In the genomic region with DNA sequence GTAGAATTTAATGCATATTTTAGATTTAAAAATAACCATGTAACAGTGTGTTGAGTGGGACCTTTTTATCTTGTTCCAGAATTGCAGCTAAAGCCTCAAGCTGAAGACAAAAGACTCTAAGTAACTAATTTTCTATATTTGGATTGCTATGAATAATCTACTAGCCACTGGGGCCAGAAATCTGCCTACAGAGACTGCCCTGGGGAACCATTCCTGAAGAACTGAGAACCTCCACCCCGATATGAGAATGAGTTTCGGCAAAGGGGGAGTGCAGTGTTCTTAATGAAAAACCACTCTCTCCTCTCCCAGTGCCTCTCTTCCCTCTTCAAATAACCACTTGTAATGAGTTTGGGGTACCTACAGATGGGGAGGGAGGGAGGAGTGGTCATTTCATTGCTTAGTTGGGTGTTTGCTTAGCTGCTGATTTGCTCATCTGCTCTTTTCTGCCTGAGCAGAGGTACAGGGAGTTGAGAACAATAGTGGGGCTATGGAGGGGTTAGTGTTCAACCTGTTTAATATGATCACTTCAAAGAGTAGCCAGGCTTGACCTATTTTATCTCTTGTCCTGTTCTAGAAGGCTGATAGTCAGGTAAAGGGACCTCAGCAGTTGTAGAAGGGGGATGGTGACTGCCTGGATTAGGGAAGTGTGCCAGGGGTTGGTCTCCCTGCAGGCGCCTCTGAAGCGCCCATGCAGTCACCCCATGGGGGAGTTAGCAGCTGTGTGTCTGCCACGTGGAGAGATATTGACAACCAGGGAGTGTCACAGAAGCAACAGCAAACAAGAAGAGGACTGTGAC, we compare ENCODE assay signal across 13 cellular contexts. TPM values are rescaled to one million over a fixed set of nuclear protein-coding genes. Genes with fewer than 3 reads are reported as not detected.
A peak's percentile ranks its signal among the peaks of the same experiment; 100 is the strongest.
DNase-seq lines count a peak whose midpoint lies in the region; ATAC-seq, FAIRE-seq and TF ChIP-seq lines count a peak whose summit lies in the region.
"Had no signal": no experiment of that assay in that cellular context is flagged by ENCODE, and none has a peak within 500 bp of the region (broad histone marks: within the 10 kb centered on the region; RNA-seq: fewer than 3 reads in every experiment).

No MANE protein-coding gene starts in this region.

- no peaks in the 10 kb centered on the region for H3K27me3 ChIP-seq in K562 (ENCODE audit: control insufficient read depth in 2 of 2, insufficient read depth in 2 of 2, low read length in 2 of 2)
- H3K27me3 ChIP-seq: esophagus squamous epithelium had no signal

- TF ChIP-seq RAD21 in K562 (CRISPR knock-in tag; conservative IDR thresholded peaks at IDR 0.05 in 1 of 2, IDR thresholded peaks at IDR 0.05 in 1 of 2): no peak

- H3K36me3 ChIP-seq in K562 (ENCODE audit: control insufficient read depth, insufficient read depth, low read length): no peaks in the 10 kb centered on the region
- H3K36me3 ChIP-seq: esophagus squamous epithelium had no signal

- no peak overlapping the region for H2AFZ ChIP-seq in K562 (ENCODE audit: low read depth, low read length)

- peaks cover 10 to 11% of the 10 kb centered on the region in 2 experiments; a peak in 4 of 5 replicates for H3K4me1 ChIP-seq in K562 (replicated peaks in 1 of 2; ENCODE audit: control insufficient read depth in 2 of 2, insufficient read depth in 2 of 2, low read length in 2 of 2)

- intact Hi-C loops in K562 (cut with micrococcal nuclease): loop anchor here (5.0 kb wide), 2 partner anchors 167 to 267 kb away; a partner anchor contains a TSS
- intact Hi-C loops in sciatic nerve (cut with DNase I): no loop called here

- 0 out of 4 replicates have a peak overlapping the region, but pooled peaks of 1 of the 2 experiments have one; percentile 49 for H3K9ac ChIP-seq in K562 (ENCODE audit: insufficient read depth in 1 of 2, low read depth in 2 of 2, low read length in 2 of 2)

- in situ Hi-C loops in K562 (cut with MboI): no loop called here

- no TSS peak for BruUV-seq in K562 (replicated peaks; lab: Mats Ljungman, UMichigan)

- no peaks in the 10 kb centered on the region for H4K20me1 ChIP-seq in K562 (replicated peaks; ENCODE audit: control insufficient read depth, insufficient read depth, low read length)

- no peak overlapping the region for H3K4me2 ChIP-seq in K562 (ENCODE audit: insufficient read depth, low read length)

- TF ChIP-seq POLR2A in K562 (conservative IDR thresholded peaks at IDR 0.05): no peak

- WGBS in K562 (ENCODE audit: insufficient coverage, low coverage, missing lambda C conversion rate): 62% methylated on average over 5 of the region's 5 CpGs

- no peaks in the 10 kb centered on the region for H3K9me3 ChIP-seq in K562 (replicated peaks; ENCODE audit: control insufficient read depth, insufficient read depth, low read depth, low read length)

- peak; percentile 67 for ATAC-seq in K562
- ATAC-seq in sciatic nerve: peak; percentile 59

- no peaks in the 10 kb centered on the region for H3K9me1 ChIP-seq in K562 (ENCODE audit: control insufficient read depth, insufficient read depth, low read length)

- TF ChIP-seq CTCF in K562 (IDR thresholded peaks at IDR 0.05 in 2 of 3, conservative IDR thresholded peaks at IDR 0.05 in 1 of 3; ENCODE audit: insufficient read depth in 2 of 3, low read depth in 1 of 3, low read length in 3 of 3): no peak

- H3K4me3 ChIP-seq in K562: no peak overlapping the region
- H3K4me3 ChIP-seq: esophagus squamous epithelium had no signal

- POLR2A ChIA-PET in K562 (lab: Yijun Ruan, JAX): interaction anchor here (0.7 kb wide), 1 partner anchor 41 kb away, joined by 3 read pairs; no protein-coding TSS in a partner anchor

- no peaks in the 10 kb centered on the region for H3K79me2 ChIP-seq in K562 (ENCODE audit: control insufficient read depth, insufficient read depth, low read length)

- CTCF ChIA-PET in K562 (lab: Yijun Ruan, JAX; ENCODE audit: low intra/inter-chr PET ratio): no interaction called here

- no peak for FAIRE-seq in K562 (lab: Jason Lieb, UNC)

- TF ChIP-seq EP300 in K562 (IDR thresholded peaks at IDR 0.05; ENCODE audit: low read length): no peak

- DNase-seq in DMS 273 (lab: John Stamatoyannopoulos, UW; ENCODE audit: unreplicated experiment) (peak; percentile 67), DMS 273 treated with DMSO at 0.1 percent for 48 hours (lab: John Stamatoyannopoulos, UW) (no peak), NCI-H2081 treated with DMSO at 0.1 percent for 48 hours (lab: John Stamatoyannopoulos, UW) (peak; percentile 13), K562 (ENCODE audit: extremely low read depth in 1 of 4, low spot score in 3 of 4) (peak in 1 of 4 experiments; percentile 9), sciatic nerve (ENCODE audit: low spot score) (no peak), cerebellum (ENCODE audit: low spot score) (no peak), occipital lobe (lab: John Stamatoyannopoulos, UW) (no peak), cerebellar cortex (ENCODE audit: low spot score) (no peak)
- DNase-seq: activated B cell treated with CpG ODN at 0.5 μM for 24 hours; activated effector memory CD4-positive, alpha-beta T cell treated with anti-CD3 and anti-CD28 coated beads, Interleukin-2, amount 50 U/mL, for 16 hours; central memory CD4-positive, alpha-beta T cell; esophagus squamous epithelium had no signal

- no peak overlapping the region for H3K27ac ChIP-seq in K562 (ENCODE audit: extremely low read depth, low read depth, low read length)
- H3K27ac ChIP-seq: 22Rv1, esophagus squamous epithelium had no signal

TF ChIP-seq in K562, 482 proteins besides CTCF, POLR2A, EP300 and RAD21:
- TF ChIP-seq, protein P1, sequence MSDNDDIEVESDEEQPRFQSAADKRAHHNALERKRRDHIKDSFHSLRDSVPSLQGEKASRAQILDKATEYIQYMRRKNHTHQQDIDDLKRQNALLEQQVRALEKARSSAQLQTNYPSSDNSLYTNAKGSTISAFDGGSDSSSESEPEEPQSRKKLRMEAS (CRISPR knock-in tag; IDR thresholded peaks at IDR 0.05): 0 out of 2 replicates have a peak, but pooled peaks have one; percentile 23
- TF ChIP-seq, protein P2, sequence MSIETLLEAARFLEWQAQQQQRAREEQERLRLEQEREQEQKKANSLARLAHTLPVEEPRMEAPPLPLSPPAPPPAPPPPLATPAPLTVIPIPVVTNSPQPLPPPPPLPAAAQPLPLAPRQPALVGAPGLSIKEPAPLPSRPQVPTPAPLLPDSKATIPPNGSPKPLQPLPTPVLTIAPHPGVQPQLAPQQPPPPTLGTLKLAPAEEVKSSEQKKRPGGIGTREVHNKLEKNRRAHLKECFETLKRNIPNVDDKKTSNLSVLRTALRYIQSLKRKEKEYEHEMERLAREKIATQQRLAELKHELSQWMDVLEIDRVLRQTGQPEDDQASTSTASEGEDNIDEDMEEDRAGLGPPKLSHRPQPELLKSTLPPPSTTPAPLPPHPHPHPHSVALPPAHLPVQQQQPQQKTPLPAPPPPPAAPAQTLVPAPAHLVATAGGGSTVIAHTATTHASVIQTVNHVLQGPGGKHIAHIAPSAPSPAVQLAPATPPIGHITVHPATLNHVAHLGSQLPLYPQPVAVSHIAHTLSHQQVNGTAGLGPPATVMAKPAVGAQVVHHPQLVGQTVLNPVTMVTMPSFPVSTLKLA (conservative IDR thresholded peaks at IDR 0.05): peak in 1 of 2 experiments; percentile 61; a peak in 2 of 4 replicates
- no peak for TF ChIP-seq ZNF766 (CRISPR knock-in tag; conservative IDR thresholded peaks at IDR 0.05)
TF ChIP-seq in K562: peak in this region for 2.

RNA-seq across cellular contexts. Expression of a gene that starts 47.7 kb away (rescaled TPM):
- total RNA-seq in K562 (2011; cell fraction: chromatin; rRNA removed; ENCODE audit: low replicate concordance): 14.0 and 18.7 TPM in 2 replicates
- 10.8 and 15.5 TPM in 2 replicates for total RNA-seq in K562 (2011; cell fraction: nucleolus; rRNA removed)
- total RNA-seq in K562 (2011; cell fraction: nucleoplasm; rRNA removed): 16.6 and 23.2 TPM in 2 replicates
- total RNA-seq in K562 (2014; rRNA removed): 7.0 and 7.2 TPM in 2 replicates
- total RNA-seq in K562 (2014; rRNA removed; fragmentation: Illumina TruSeq; extraction: Trizol): 12.0 and 13.9 TPM in 2 replicates
- total RNA-seq in K562 (2015; rRNA removed; fragmentation: Illumina TruSeq; extraction: Trizol): 16.4 and 17.1 TPM in 2 replicates
- 11.6 and 12.2 TPM in 2 replicates for total RNA-seq in K562 (2021)
- 11.9 and 16.0 TPM in 2 replicates for polyA plus RNA-seq in K562 (2011; rRNA removed)
- 4.1 and 8.5 TPM in 2 replicates for polyA plus RNA-seq in K562 (2011; cell fraction: cytosol; rRNA removed)
- polyA plus RNA-seq in K562 (2011; cell fraction: nucleus; rRNA removed): 4.6 and 4.9 TPM in 2 replicates
- polyA plus RNA-seq in K562 (2012): 17.2 and 19.5 TPM in 2 replicates
- 18.8 and 19.4 TPM in 2 replicates for polyA plus RNA-seq in K562 (2014; fragmentation: Illumina TruSeq; extraction: Trizol)
- 10 to 100 TPM; 14.6 to 15.0 TPM for polyA plus RNA-seq in K562 (2014; fragmentation: Nextera tagmentation; extraction: Ambion mirVana)
- 7.9 and 10.6 TPM in 2 replicates for polyA plus RNA-seq in K562 (2014; rRNA removed)
- 21.6 and 23.8 TPM in 2 replicates for polyA minus RNA-seq in K562 (2011; rRNA and poly(A)+ RNA removed)
- polyA minus RNA-seq in K562 (2011; cell fraction: cytosol; rRNA and poly(A)+ RNA removed): 7.3 and 14.2 TPM in 2 replicates
- polyA minus RNA-seq in K562 (2011; cell fraction: nucleus; rRNA and poly(A)+ RNA removed): 25.7 and 34.7 TPM in 2 replicates
- 7.3 TPM for total RNA-seq in sciatic nerve
- 11.3 TPM for total RNA-seq in cerebellum
- total RNA-seq in occipital lobe: 6.1 TPM

Comparison
In these comparisons a context has a peak if more than half of its experiments do, and no peak if none do; other contexts are left out.
1. DNase-seq: peak in DMS 273 (single experiment) and NCI-H2081 treated with DMSO at 0.1 percent for 48 hours (single experiment); none in DMS 273 treated with DMSO at 0.1 percent for 48 hours (single experiment), sciatic nerve (single experiment), cerebellum (single experiment), occipital lobe (single experiment) and cerebellar cortex (single experiment).